In the genomic region with DNA sequence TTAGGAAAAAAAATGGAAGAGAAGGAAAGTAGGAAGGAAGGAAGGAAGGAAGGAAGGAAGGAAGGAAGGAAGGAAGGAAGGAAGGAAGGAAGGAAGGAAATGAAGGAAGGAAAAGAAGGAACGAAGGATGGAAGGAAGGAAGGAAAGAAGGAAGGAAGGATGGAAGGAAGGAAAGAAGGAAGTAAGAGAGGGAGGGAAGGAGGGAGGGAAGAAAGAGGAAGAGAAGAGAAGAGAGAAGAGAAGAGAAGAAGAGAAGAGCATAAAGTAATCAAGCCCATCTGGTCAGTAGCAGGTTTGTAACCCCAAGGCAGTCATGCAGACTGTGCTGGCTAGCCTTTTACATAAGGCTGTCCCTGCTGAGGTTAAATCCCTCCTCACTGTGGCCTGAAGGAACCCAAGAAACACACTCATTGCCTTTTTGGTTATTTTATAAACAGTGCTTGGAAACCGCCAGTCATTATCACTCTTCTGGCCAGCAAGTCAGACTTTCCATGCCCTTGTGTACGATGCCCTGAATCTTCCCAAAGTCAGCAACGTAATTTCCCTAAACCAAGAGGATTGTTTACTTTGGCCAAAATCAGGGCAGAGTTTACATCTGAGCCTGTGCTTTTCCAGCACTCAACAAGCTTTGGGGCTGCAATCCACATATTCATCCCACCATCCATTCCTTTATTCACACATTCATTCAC, we compare ENCODE assay signal across 2 cellular contexts.
TF ChIP-seq lines count a peak whose summit lies in the region.

No MANE protein-coding gene starts in this region.

TF ChIP-seq in liver, 16 proteins besides CTCF, POLR2A, EP300 and RAD21 (continued from another document):
- TF ChIP-seq, protein P1, sequence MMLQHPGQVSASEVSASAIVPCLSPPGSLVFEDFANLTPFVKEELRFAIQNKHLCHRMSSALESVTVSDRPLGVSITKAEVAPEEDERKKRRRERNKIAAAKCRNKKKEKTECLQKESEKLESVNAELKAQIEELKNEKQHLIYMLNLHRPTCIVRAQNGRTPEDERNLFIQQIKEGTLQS (IDR thresholded peaks at IDR 0.05): peak; percentile 83
- TF ChIP-seq HNF4A (conservative IDR thresholded peaks at IDR 0.05) (peak; percentile 68 to 81), MAX (IDR thresholded peaks at IDR 0.05) (peak; percentile 41), FOXA1 (IDR thresholded peaks at IDR 0.05) (peak; percentile 90), RXRA (IDR thresholded peaks at IDR 0.05) (peak; percentile 82 to 93), REST (IDR thresholded peaks at IDR 0.05) (peak; percentile 42), TAF1 (conservative IDR thresholded peaks at IDR 0.05) (no peak), HNF4G (IDR thresholded peaks at IDR 0.05) (no peak), JUND (IDR thresholded peaks at IDR 0.05) (peak; percentile 96 to 99), ZBTB33 (IDR thresholded peaks at IDR 0.05) (peak; percentile 56), YY1 (IDR thresholded peaks at IDR 0.05) (peak; percentile 49), FOXA2 (IDR thresholded peaks at IDR 0.05) (peak; percentile 77), SP1 (IDR thresholded peaks at IDR 0.05) (peak; percentile 77)

TF ChIP-seq in HepG2, 621 proteins besides CTCF, POLR2A, EP300 and RAD21 (continued from another document):
- no peak for TF ChIP-seq CEBPZ (IDR thresholded peaks at IDR 0.05; ENCODE audit: low read length)
- TF ChIP-seq NR2C2 (CRISPR knock-in tag; IDR thresholded peaks at IDR 0.05; ENCODE audit: borderline replicate concordance): no peak
- TF ChIP-seq ZNF44 (CRISPR knock-in tag; IDR thresholded peaks at IDR 0.05): no peak
- TF ChIP-seq ZBTB3 (CRISPR knock-in tag; IDR thresholded peaks at IDR 0.05; ENCODE audit: borderline replicate concordance, low read depth): no peak
- TF ChIP-seq CEBPB (IDR thresholded peaks at IDR 0.05; ENCODE audit: borderline replicate concordance, low read depth, low read length): no peak
- TF ChIP-seq, protein P2, sequence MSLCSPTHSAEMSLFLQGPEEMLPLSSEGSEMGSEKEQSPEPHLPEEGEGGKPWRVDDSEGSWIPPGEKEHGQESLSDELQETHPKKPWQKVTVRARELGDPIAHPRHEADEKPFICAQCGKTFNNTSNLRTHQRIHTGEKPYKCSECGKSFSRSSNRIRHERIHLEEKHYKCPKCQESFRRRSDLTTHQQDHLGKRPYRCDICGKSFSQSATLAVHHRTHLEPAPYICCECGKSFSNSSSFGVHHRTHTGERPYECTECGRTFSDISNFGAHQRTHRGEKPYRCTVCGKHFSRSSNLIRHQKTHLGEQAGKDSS (CRISPR knock-in tag; IDR thresholded peaks at IDR 0.05; ENCODE audit: borderline replicate concordance, low read depth): no peak
